Comparison of ENCODE assay signal across 12 cellular contexts in genomic region chr9:38228331-38229122, GRCh38.
DNase-seq lines count a peak whose midpoint lies in the region; TF ChIP-seq lines count a peak whose summit lies in the region.
"Had no signal": no experiment of that assay in that cellular context is flagged by ENCODE, and none has a peak within 500 bp of the region (broad histone marks: within the 10 kb centered on the region; RNA-seq: fewer than 3 reads in every experiment).

No MANE protein-coding gene starts in this region.

- no peak overlapping the region for H3K4me3 Mint-ChIP-seq in Caco-2 (ENCODE audit: unreplicated experiment)
- H3K4me3 Mint-ChIP-seq: B cell had no signal

- BruUV-seq in Caco-2 (replicated peaks; lab: Mats Ljungman, UMichigan): no TSS peak

- intact Hi-C loops in Caco-2 (cut with micrococcal nuclease; ENCODE audit: unreplicated experiment): loop anchor here (5.0 kb wide), 1 partner anchor 66 kb away; no protein-coding TSS in a partner anchor

- H3K27me3 Mint-ChIP-seq in Caco-2 (ENCODE audit: insufficient read depth, unreplicated experiment): no peaks in the 10 kb centered on the region

- POLR2A ChIA-PET in Caco-2 (lab: Charles Lee): no interaction called here

- peaks cover 15% of the 10 kb centered on the region for H3K36me3 Mint-ChIP-seq in Caco-2 (ENCODE audit: insufficient read depth, unreplicated experiment)
- H3K36me3 Mint-ChIP-seq: naive thymus-derived CD4-positive, alpha-beta T cell had no signal

- no peaks in the 10 kb centered on the region for H3K9me3 Mint-ChIP-seq in Caco-2 (ENCODE audit: unreplicated experiment)

- no peaks in the 10 kb centered on the region for H3K36me3 ChIP-seq in Caco-2 (ENCODE audit: control insufficient read depth, insufficient read depth, low read length)
- H3K36me3 ChIP-seq: lower lobe of right lung had no signal

- H3K4me1 ChIP-seq in Caco-2: peaks cover 44% of the 10 kb centered on the region

- H3K9me3 ChIP-seq in Caco-2: no peaks in the 10 kb centered on the region
- H3K9me3 ChIP-seq: lower lobe of right lung had no signal

- no peaks in the 10 kb centered on the region for H3K27me3 ChIP-seq in Caco-2 (replicated peaks; ENCODE audit: control insufficient read depth, insufficient read depth, low read length)

- no peak for TF ChIP-seq CTCF in Caco-2 (IDR thresholded peaks at IDR 0.05; ENCODE audit: insufficient read depth in 1 of 2, low read depth in 1 of 2, low read length in 1 of 2, severe bottlenecking in 1 of 2, unreplicated experiment in 1 of 2)

- CTCF ChIA-PET in Caco-2 (lab: Charles Lee): no interaction called here

- H3K4me3 ChIP-seq in Caco-2 (ENCODE audit: low read depth, low read length): no peak overlapping the region
- H3K4me3 ChIP-seq: lower lobe of right lung had no signal

- H3K27ac Mint-ChIP-seq in Caco-2 (ENCODE audit: unreplicated experiment): peak overlapping the region; percentile 57
- H3K27ac Mint-ChIP-seq: B cell had no signal

- H3K4me1 Mint-ChIP-seq in Caco-2 (ENCODE audit: low read depth, unreplicated experiment): peaks cover 20% of the 10 kb centered on the region

- DNase-seq in Caco-2 (no peak), LHCN-M2 (ENCODE audit: low read depth) (peak; percentile 15), SK-N-DZ (ENCODE audit: low spot score) (peak; percentile 98), left kidney (ENCODE audit: low read depth, low spot score) (peak; percentile 39), NOMO-1 (lab: John Stamatoyannopoulos, UW; ENCODE audit: unreplicated experiment in 2 of 2) (no peak), foreskin melanocyte (no peak)
- DNase-seq in stimulated activated CD8-positive, alpha-beta memory T cell treated with anti-CD3 and anti-CD28 coated beads, Interleukin-4, amount 100 ng/mL, for 48 hours: no peak
- DNase-seq: activated CD4-positive, alpha-beta T cell treated with anti-CD3 and anti-CD28 coated beads, Interleukin-2, amount 50 U/mL, for 48 hours; lower lobe of right lung; NCI-H2029 had no signal

Comparison
In these comparisons a context has a peak if more than half of its experiments do, and no peak if none do; other contexts are left out.
1. DNase-seq: peak in LHCN-M2 (single experiment), SK-N-DZ (single experiment) and left kidney (single experiment); none in Caco-2 (0 of 2), NOMO-1 (0 of 2), stimulated activated CD8-positive, alpha-beta memory T cell treated with anti-CD3 and anti-CD28 coated beads, Interleukin-4, amount 100 ng/mL, for 48 hours (single experiment) and foreskin melanocyte (single experiment).